33 cellular contexts compared by ENCODE assay signal in the genomic region with DNA sequence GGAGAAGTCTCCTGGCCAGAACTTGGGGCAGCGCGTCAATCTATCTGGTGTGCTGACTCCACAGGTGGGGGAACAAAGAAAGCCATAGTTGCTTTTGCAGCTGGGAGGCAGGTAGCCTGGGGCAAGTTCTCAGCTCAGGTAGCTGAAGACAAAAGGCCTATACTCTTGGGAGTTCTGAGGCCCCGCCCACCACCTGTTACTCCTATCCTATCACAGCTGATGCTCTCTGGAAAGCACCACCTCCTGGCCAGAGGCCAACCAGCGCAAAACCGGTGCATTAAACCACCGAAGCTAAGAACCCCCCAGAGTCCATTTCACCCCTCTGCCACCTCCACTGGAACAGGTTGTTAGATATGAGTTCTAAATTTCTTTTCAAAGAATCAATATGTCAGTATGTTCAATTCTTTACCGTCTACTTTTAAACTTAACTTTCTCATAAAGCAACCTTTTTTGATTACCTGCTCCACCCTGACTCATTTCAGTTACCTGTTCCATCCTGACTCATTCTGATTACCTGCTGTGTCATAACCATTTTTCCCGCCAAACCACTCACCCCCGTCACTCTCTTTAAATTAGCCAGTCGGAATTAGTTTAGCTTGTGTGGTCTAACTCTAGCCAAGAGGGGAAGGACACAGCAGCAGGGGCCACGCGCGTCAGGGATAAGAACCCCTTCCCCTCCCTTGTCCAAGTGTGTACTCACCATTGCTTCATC. TPM values are rescaled to one million over a fixed set of nuclear protein-coding genes. Genes with fewer than 3 reads are reported as not detected.
A peak's percentile ranks its signal among the peaks of the same experiment; 100 is the strongest.
DNase-seq lines count a peak whose midpoint lies in the region; ATAC-seq and TF ChIP-seq lines count a peak whose summit lies in the region.
"Had no signal": no experiment of that assay in that cellular context is flagged by ENCODE, and none has a peak within 500 bp of the region (broad histone marks: within the 10 kb centered on the region; RNA-seq: fewer than 3 reads in every experiment).

No MANE protein-coding gene starts in this region.

- no peak overlapping the region for H2BK12ac ChIP-seq in H9 (ENCODE audit: insufficient read length, low read depth, low read length)

- H3K4me3 Mint-ChIP-seq in Calu3 (ENCODE audit: low read depth, unreplicated experiment) (no peak overlapping the region), H9 (no peak overlapping the region)
- H3K4me3 Mint-ChIP-seq: central memory CD8-positive, alpha-beta T cell; immature natural killer cell; nephron progenitor cell; stimulated activated effector memory CD8-positive, alpha-beta T cell treated with anti-CD3 and anti-CD28 coated beads, Interleukin-12 subunit alpha, Interleukin-12 subunit beta, amount 100 ng/mL, for 72 hours; T-helper 17 cell had no signal

- no peaks in the 10 kb centered on the region for H4K20me1 ChIP-seq in H9 (ENCODE audit: control insufficient read depth, insufficient read depth, insufficient read length)
- H4K20me1 ChIP-seq: BLaER1 treated with 17β-estradiol and CSF1 and Interleukin-3, amounts not matched to agents 10 nM and 100 nM had no signal

- no TSS peak for BruUV-seq in Calu3 (replicated peaks; lab: Mats Ljungman, UMichigan)

- no peak overlapping the region for H3K56ac ChIP-seq in H9 (ENCODE audit: insufficient read length, low read depth, low read length)

- intact Hi-C loops in Calu3 (cut with micrococcal nuclease; ENCODE audit: unreplicated experiment) (no loop called here), mucosa of descending colon (cut with DNase I, micrococcal nuclease) (no loop called here)

- H3K4ac ChIP-seq in H9 (ENCODE audit: low read depth, low read length): no peak overlapping the region

- H2AFZ ChIP-seq in H9 (ENCODE audit: low read length): no peak overlapping the region

- no peak overlapping the region for H2AK5ac ChIP-seq in H9 (ENCODE audit: insufficient read length, low read length)

- no peak overlapping the region for H2BK15ac ChIP-seq in H9 (ENCODE audit: low read depth, low read length)

- no peak overlapping the region for H3T11ph ChIP-seq in H9 (ENCODE audit: low read length)

- no peak overlapping the region for H2BK5ac ChIP-seq in H9 (ENCODE audit: insufficient read length, low read length)

- TF ChIP-seq CTCF in Calu3 (IDR thresholded peaks at IDR 0.05; ENCODE audit: unreplicated experiment) (no peak), H9 (conservative IDR thresholded peaks at IDR 0.05) (no peak), RWPE2 (IDR thresholded peaks at IDR 0.05; ENCODE audit: poor library complexity, severe bottlenecking) (no peak), mucosa of descending colon (IDR thresholded peaks at IDR 0.05) (no peak)

- DNase-seq in Calu3 (no peak), H9 (peak; percentile 91), RWPE2 (ENCODE audit: low spot score) (no peak), iPS DF 4.7 (ENCODE audit: extremely low read depth, low spot score) (peak; percentile 30), mucosa of descending colon (no peak)
- DNase-seq: activated CD4-positive, alpha-beta T cell treated with anti-CD3 and anti-CD28 coated beads, Interleukin-2, amount 50 U/mL, for 48 hours; activated gamma-delta T cell treated with Interleukin-2 at 50 U/mL for 16 hours; activated T-cell treated with anti-CD3 and anti-CD28 coated beads, Interleukin-2, amount 50 U/mL, for 48 hours; COR-L47; dermis blood vessel endothelial cell; DMS53; esophagus squamous epithelium; foreskin melanocyte; heart right ventricle; immature natural killer cell; Karpas-422; left colon; NCI-H1417 treated with DMSO at 0.1 percent for 48 hours; NCI-H2227 treated with DMSO at 0.1 percent for 48 hours; nephron progenitor cell; ovary; T-helper 17 cell; transverse colon had no signal

- no peaks in the 10 kb centered on the region for H3K79me2 ChIP-seq in H9 (ENCODE audit: insufficient read depth, low read length)

- H2BK120ac ChIP-seq in H9 (ENCODE audit: low read depth, low read length, poor library complexity, severe bottlenecking): no peak overlapping the region

- H3K23me2 ChIP-seq in H9 (ENCODE audit: insufficient read length, low read depth, low read length, poor library complexity, severe bottlenecking): no peaks in the 10 kb centered on the region

- H4K8ac ChIP-seq in H9 (replicated peaks; ENCODE audit: insufficient read length, low read depth, low read length): no peak overlapping the region

- H3K9me3 ChIP-seq in H9 (ENCODE audit: control insufficient read depth, low read depth, low read length): no peaks in the 10 kb centered on the region
- no peaks in the 10 kb centered on the region for H3K9me3 ChIP-seq in RWPE2 (ENCODE audit: severe bottlenecking)
- H3K9me3 ChIP-seq in mucosa of descending colon: no peaks in the 10 kb centered on the region
- H3K9me3 ChIP-seq: esophagus squamous epithelium, HAP-1, ovary, transverse colon had no signal

- H3K23ac ChIP-seq in H9 (ENCODE audit: insufficient read length, low read depth, low read length): no peak overlapping the region

- H3K27ac ChIP-seq in H9 (ENCODE audit: insufficient read length, low read depth, low read length) (no peak overlapping the region), RWPE2 (ENCODE audit: poor library complexity, severe bottlenecking) (no peak overlapping the region)
- H3K27ac ChIP-seq: esophagus squamous epithelium, heart right ventricle, ovary, transverse colon had no signal

- no peak overlapping the region for H3K9ac ChIP-seq in H9 (ENCODE audit: extremely low read depth, insufficient read length, low read length)
- H3K9ac ChIP-seq: BLaER1 treated with 17β-estradiol and CSF1 and Interleukin-3, amounts not matched to agents 10 nM and 100 nM had no signal

- H3K79me1 ChIP-seq in H9 (ENCODE audit: insufficient read depth, low read depth, low read length, poor library complexity, severe bottlenecking): no peaks in the 10 kb centered on the region

- H3K14ac ChIP-seq in H9 (ENCODE audit: insufficient read depth, low read length): no peak overlapping the region

- 0 out of 3 replicates have a peak, but pooled peaks have one; percentile 35 for ATAC-seq in RWPE2 (ENCODE audit: low read depth)
- ATAC-seq in HG03378 (IDR thresholded peaks at IDR 0.05; ENCODE audit: unreplicated experiment): no peak
- ATAC-seq in mucosa of descending colon: no peak
- ATAC-seq in SK-N-SH treated with all-trans-retinoic acid at 6 μM for 48 hours: no peak
- ATAC-seq: activated CD4-positive, CD25-positive, alpha-beta regulatory T cell treated with anti-CD3 and anti-CD28 coated beads, Interleukin-2, amount 50 U/mL, for 24 hours; heart right ventricle; HepG2; left colon; stimulated activated effector memory CD8-positive, alpha-beta T cell treated with anti-CD3 and anti-CD28 coated beads, Interleukin-12 subunit alpha, Interleukin-12 subunit beta, amount 100 ng/mL, for 72 hours; T-helper 17 cell had no signal

- H3K9me3 Mint-ChIP-seq in Calu3 (ENCODE audit: low read depth, unreplicated experiment) (peaks cover 6% of the 10 kb centered on the region), H9 (peaks cover 0 to 3% of the 10 kb centered on the region in 2 experiments; a peak in 2 of 5 replicates)
- H3K9me3 Mint-ChIP-seq: central memory CD8-positive, alpha-beta T cell had no signal

- H3K27ac Mint-ChIP-seq in Calu3 (ENCODE audit: unreplicated experiment) (peak overlapping the region; percentile 19), H9 (peak overlapping the region in 1 of 3 experiments; percentile 62; a peak in 1 of 7 replicates)
- H3K27ac Mint-ChIP-seq: immature natural killer cell; nephron progenitor cell; stimulated activated effector memory CD8-positive, alpha-beta T cell treated with anti-CD3 and anti-CD28 coated beads, Interleukin-12 subunit alpha, Interleukin-12 subunit beta, amount 100 ng/mL, for 72 hours; T-helper 17 cell had no signal

- no peak overlapping the region for H3K4me2 ChIP-seq in H9 (ENCODE audit: insufficient read depth, insufficient read length, low read length)

- H4K5ac ChIP-seq in H9 (ENCODE audit: insufficient read length, low read depth, low read length): no peak overlapping the region

- H3K4me3 ChIP-seq in RWPE2 (ENCODE audit: severe bottlenecking): no peak overlapping the region
- H3K4me3 ChIP-seq in mucosa of descending colon: no peak overlapping the region
- H3K4me3 ChIP-seq: BLaER1 treated with 17β-estradiol and CSF1 and Interleukin-3, amounts not matched to agents 10 nM and 100 nM; esophagus squamous epithelium; HAP-1; heart right ventricle; ovary; transverse colon had no signal

- H3K4me1 Mint-ChIP-seq in Calu3 (ENCODE audit: low read depth, unreplicated experiment) (peaks cover 26% of the 10 kb centered on the region), H9 (peaks cover 9 to 11% of the 10 kb centered on the region in 2 experiments)
- H3K4me1 Mint-ChIP-seq: central memory CD8-positive, alpha-beta T cell; immature natural killer cell; nephron progenitor cell; stimulated activated effector memory CD8-positive, alpha-beta T cell treated with anti-CD3 and anti-CD28 coated beads, Interleukin-12 subunit alpha, Interleukin-12 subunit beta, amount 100 ng/mL, for 72 hours; T-helper 17 cell had no signal

- H3K27me3 ChIP-seq in H9 (ENCODE audit: insufficient read depth, low read length) (no peaks in the 10 kb centered on the region), RWPE2 (ENCODE audit: insufficient read depth, poor library complexity, severe bottlenecking) (no peaks in the 10 kb centered on the region)
- H3K27me3 ChIP-seq: BLaER1 treated with 17β-estradiol and CSF1 and Interleukin-3, amounts not matched to agents 10 nM and 100 nM; esophagus squamous epithelium; heart right ventricle; ovary; transverse colon had no signal

- H4K91ac ChIP-seq in H9 (ENCODE audit: insufficient read length, low read depth, low read length): no peak overlapping the region

- WGBS in H9 (ENCODE audit: extremely low coverage, insufficient read length, low lambda C conversion rate): no CpG with 5 or more reads among the region's 13 CpGs

- H3K36me3 Mint-ChIP-seq in Calu3 (ENCODE audit: insufficient read depth, unreplicated experiment) (no peaks in the 10 kb centered on the region), H9 (ENCODE audit: insufficient read depth in 1 of 3, low read depth in 3 of 3) (no peaks in the 10 kb centered on the region; a peak in 2 of 7 replicates)
- H3K36me3 Mint-ChIP-seq: immature natural killer cell; stimulated activated effector memory CD8-positive, alpha-beta T cell treated with anti-CD3 and anti-CD28 coated beads, Interleukin-12 subunit alpha, Interleukin-12 subunit beta, amount 100 ng/mL, for 72 hours had no signal

- CTCF ChIA-PET in Calu3 (lab: Charles Lee): no interaction called here

- H3K4me1 ChIP-seq in H9 (ENCODE audit: insufficient read depth, low read length) (no peaks in the 10 kb centered on the region), RWPE2 (ENCODE audit: insufficient read depth, poor library complexity, severe bottlenecking) (no peaks in the 10 kb centered on the region), mucosa of descending colon (ENCODE audit: low read depth) (no peaks in the 10 kb centered on the region)
- H3K4me1 ChIP-seq: esophagus squamous epithelium, HAP-1, heart right ventricle, transverse colon had no signal

- no peaks in the 10 kb centered on the region for H3K36me3 ChIP-seq in RWPE2 (ENCODE audit: low read depth)
- no peaks in the 10 kb centered on the region for H3K36me3 ChIP-seq in mucosa of descending colon (ENCODE audit: low read depth)
- H3K36me3 ChIP-seq: BLaER1 treated with 17β-estradiol and CSF1 and Interleukin-3, amounts not matched to agents 10 nM and 100 nM; esophagus squamous epithelium; HAP-1; heart right ventricle; ovary; transverse colon had no signal

- H3K27me3 Mint-ChIP-seq in Calu3 (ENCODE audit: unreplicated experiment) (no peaks in the 10 kb centered on the region), H9 (ENCODE audit: low read depth) (peaks cover 3% of the 10 kb centered on the region; the same call in 1 of the 2 replicates)

- H3K18ac ChIP-seq in H9 (ENCODE audit: insufficient read length, low read depth, low read length): no peak overlapping the region

- no peak overlapping the region for H2BK20ac ChIP-seq in H9 (ENCODE audit: low read depth, low read length, poor library complexity, severe bottlenecking)

RNA-seq across cellular contexts. Expression of gene UPP2, which starts 43.4 kb away (rescaled TPM):
- total RNA-seq in Calu3 (2022): not detected in 2 replicates
- total RNA-seq in H9 (2021): not detected in 2 replicates
- total RNA-seq in mucosa of descending colon: not detected
- total RNA-seq: dermis blood vessel endothelial cell, esophagus squamous epithelium, G401, heart right ventricle, left colon, lung microvascular endothelial cell, T-helper 17 cell, transverse colon had no signal

Comparison
In these comparisons a context has a peak if more than half of its experiments do, and no peak if none do; other contexts are left out.
1. DNase-seq: peak in H9 (single experiment) and iPS DF 4.7 (single experiment); none in Calu3 (single experiment), RWPE2 (single experiment) and mucosa of descending colon (0 of 3).